ENCODE assay signal across 8 cellular contexts in the genomic region with DNA sequence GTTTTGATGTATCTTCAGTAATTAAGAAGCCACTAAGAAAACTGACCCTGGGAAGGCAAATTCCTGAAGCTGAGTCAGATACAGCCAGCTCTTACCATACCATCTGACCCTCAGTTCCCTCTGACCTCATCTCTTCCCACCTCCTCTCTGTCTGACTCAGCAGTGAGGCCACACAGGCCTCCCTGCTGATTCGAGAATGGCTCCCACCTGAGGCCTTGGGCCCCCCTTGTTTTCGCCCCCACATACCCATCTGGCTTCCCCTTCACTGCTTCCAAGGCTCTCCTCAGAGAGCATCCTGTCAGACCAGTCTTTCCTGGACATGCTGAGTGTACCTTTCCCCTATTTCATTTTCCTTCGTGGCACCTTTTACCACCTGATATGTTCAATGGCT.
DNase-seq lines count a peak whose midpoint lies in the region; ATAC-seq and TF ChIP-seq lines count a peak whose summit lies in the region.

No MANE protein-coding gene starts in this region.

- H3K9me3 Mint-ChIP-seq in WTC11, result peaks cover 9% of the 10 kb centered on the region
- H3K9me3 Mint-ChIP-seq in stimulated activated memory B cell treated with anti-CD40 and anti-IgM and Interleukin-4, amounts not matched to agents 10 μg/mL and 1 μg/mL and 100 μg/mL, for 72 hours, result no peaks in the 10 kb centered on the region

- no peaks in the 10 kb centered on the region for H3K27me3 Mint-ChIP-seq in WTC11 (ENCODE audit: low read depth)
- peaks cover 5% of the 10 kb centered on the region for H3K27me3 Mint-ChIP-seq in stimulated activated memory B cell treated with anti-CD40 and anti-IgM and Interleukin-4, amounts not matched to agents 10 μg/mL and 1 μg/mL and 100 μg/mL, for 72 hours

- H3K4me1 ChIP-seq in left ventricle myocardium inferior, result peaks cover 12% of the 10 kb centered on the region

- no peaks in the 10 kb centered on the region for H3K27me3 ChIP-seq in left ventricle myocardium inferior (ENCODE audit: low read depth)

- H3K27ac Mint-ChIP-seq in WTC11, result peak overlapping the region; percentile 53; the same call in 1 of the 2 replicates
- no peak overlapping the region for H3K27ac Mint-ChIP-seq in stimulated activated memory B cell treated with anti-CD40 and anti-IgM and Interleukin-4, amounts not matched to agents 10 μg/mL and 1 μg/mL and 100 μg/mL, for 72 hours

- POLR2A ChIA-PET in WTC11 (lab: Charles Lee), result no interaction called here

- H3K27ac ChIP-seq in left ventricle myocardium inferior (replicated peaks), result peak overlapping the region; percentile 76

- intact Hi-C loops in left ventricle myocardium inferior (cut with micrococcal nuclease), result no loop called here

- no peak for TF ChIP-seq CTCF in WTC11 (IDR thresholded peaks at IDR 0.05)
- no peak for TF ChIP-seq CTCF in left ventricle myocardium inferior (IDR thresholded peaks at IDR 0.05; ENCODE audit: borderline replicate concordance)

- ATAC-seq in GM19043 (IDR thresholded peaks at IDR 0.05; ENCODE audit: low read depth, unreplicated experiment), result peak; percentile 79
- ATAC-seq in HG03139 (IDR thresholded peaks at IDR 0.05; ENCODE audit: unreplicated experiment), result peak; percentile 72
- ATAC-seq in WTC11, result peak; percentile 94
- ATAC-seq in stimulated activated memory B cell treated with anti-CD40 and anti-IgM and Interleukin-4, amounts not matched to agents 10 μg/mL and 1 μg/mL and 100 μg/mL, for 72 hours, result peak; percentile 91

- CTCF ChIA-PET in WTC11 (lab: Charles Lee), result interaction anchor here (0.8 kb wide), 1 partner anchor 71 kb away, joined by 5 read pairs; a partner anchor contains a TSS

- H3K4me3 Mint-ChIP-seq in WTC11, result no peak overlapping the region
- no peak overlapping the region for H3K4me3 Mint-ChIP-seq in stimulated activated memory B cell treated with anti-CD40 and anti-IgM and Interleukin-4, amounts not matched to agents 10 μg/mL and 1 μg/mL and 100 μg/mL, for 72 hours

- DNase-seq in AG08396 (ENCODE audit: low spot score) (peak; percentile 89), WTC11 (ENCODE audit: low spot score) (no peak), left ventricle myocardium inferior (no peak), AML-193 (lab: John Stamatoyannopoulos, UW) (no peak), NCI-H2029 (lab: John Stamatoyannopoulos, UW) (no peak)

- H3K4me3 ChIP-seq in left ventricle myocardium inferior, result no peak overlapping the region

- peaks cover 11% of the 10 kb centered on the region for H3K9me3 ChIP-seq in left ventricle myocardium inferior (replicated peaks)

- no peaks in the 10 kb centered on the region for H3K36me3 Mint-ChIP-seq in WTC11
- peaks cover 9% of the 10 kb centered on the region for H3K36me3 Mint-ChIP-seq in stimulated activated memory B cell treated with anti-CD40 and anti-IgM and Interleukin-4, amounts not matched to agents 10 μg/mL and 1 μg/mL and 100 μg/mL, for 72 hours

- H3K4me1 Mint-ChIP-seq in WTC11, result peaks cover 12% of the 10 kb centered on the region
- H3K4me1 Mint-ChIP-seq in stimulated activated memory B cell treated with anti-CD40 and anti-IgM and Interleukin-4, amounts not matched to agents 10 μg/mL and 1 μg/mL and 100 μg/mL, for 72 hours, result peaks cover 7% of the 10 kb centered on the region

- no peaks in the 10 kb centered on the region for H3K36me3 ChIP-seq in left ventricle myocardium inferior

TF ChIP-seq in WTC11, 78 proteins besides CTCF, POLR2A, EP300 and RAD21 (continues in another document):
- TF ChIP-seq, protein P1, sequence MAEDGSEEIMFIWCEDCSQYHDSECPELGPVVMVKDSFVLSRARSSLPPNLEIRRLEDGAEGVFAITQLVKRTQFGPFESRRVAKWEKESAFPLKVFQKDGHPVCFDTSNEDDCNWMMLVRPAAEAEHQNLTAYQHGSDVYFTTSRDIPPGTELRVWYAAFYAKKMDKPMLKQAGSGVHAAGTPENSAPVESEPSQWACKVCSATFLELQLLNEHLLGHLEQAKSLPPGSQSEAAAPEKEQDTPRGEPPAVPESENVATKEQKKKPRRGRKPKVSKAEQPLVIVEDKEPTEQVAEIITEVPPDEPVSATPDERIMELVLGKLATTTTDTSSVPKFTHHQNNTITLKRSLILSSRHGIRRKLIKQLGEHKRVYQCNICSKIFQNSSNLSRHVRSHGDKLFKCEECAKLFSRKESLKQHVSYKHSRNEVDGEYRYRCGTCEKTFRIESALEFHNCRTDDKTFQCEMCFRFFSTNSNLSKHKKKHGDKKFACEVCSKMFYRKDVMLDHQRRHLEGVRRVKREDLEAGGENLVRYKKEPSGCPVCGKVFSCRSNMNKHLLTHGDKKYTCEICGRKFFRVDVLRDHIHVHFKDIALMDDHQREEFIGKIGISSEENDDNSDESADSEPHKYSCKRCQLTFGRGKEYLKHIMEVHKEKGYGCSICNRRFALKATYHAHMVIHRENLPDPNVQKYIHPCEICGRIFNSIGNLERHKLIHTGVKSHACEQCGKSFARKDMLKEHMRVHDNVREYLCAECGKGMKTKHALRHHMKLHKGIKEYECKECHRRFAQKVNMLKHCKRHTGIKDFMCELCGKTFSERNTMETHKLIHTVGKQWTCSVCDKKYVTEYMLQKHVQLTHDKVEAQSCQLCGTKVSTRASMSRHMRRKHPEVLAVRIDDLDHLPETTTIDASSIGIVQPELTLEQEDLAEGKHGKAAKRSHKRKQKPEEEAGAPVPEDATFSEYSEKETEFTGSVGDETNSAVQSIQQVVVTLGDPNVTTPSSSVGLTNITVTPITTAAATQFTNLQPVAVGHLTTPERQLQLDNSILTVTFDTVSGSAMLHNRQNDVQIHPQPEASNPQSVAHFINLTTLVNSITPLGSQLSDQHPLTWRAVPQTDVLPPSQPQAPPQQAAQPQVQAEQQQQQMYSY (CRISPR knock-in tag; IDR thresholded peaks at IDR 0.05), result no peak
- TF ChIP-seq NR1H2 (CRISPR knock-in tag; IDR thresholded peaks at IDR 0.05) (no peak), MYBL2 (CRISPR knock-in tag; IDR thresholded peaks at IDR 0.05) (no peak), TP53 (CRISPR knock-in tag; IDR thresholded peaks at IDR 0.05) (no peak), JAZF1 (CRISPR knock-in tag; IDR thresholded peaks at IDR 0.05) (no peak), SMAD3 (CRISPR knock-in tag; IDR thresholded peaks at IDR 0.05; ENCODE audit: borderline replicate concordance) (no peak), ZNF317 (CRISPR knock-in tag; IDR thresholded peaks at IDR 0.05; ENCODE audit: borderline replicate concordance, low read depth) (no peak), IRF2 (CRISPR knock-in tag; IDR thresholded peaks at IDR 0.05; ENCODE audit: borderline replicate concordance, low read depth) (no peak), JUN (CRISPR knock-in tag; IDR thresholded peaks at IDR 0.05) (no peak), KAT7 (CRISPR knock-in tag; IDR thresholded peaks at IDR 0.05; ENCODE audit: borderline replicate concordance) (no peak), ETV6 (CRISPR knock-in tag; IDR thresholded peaks at IDR 0.05) (no peak), MXD4 (CRISPR knock-in tag; IDR thresholded peaks at IDR 0.05; ENCODE audit: borderline replicate concordance) (no peak)
- TF ChIP-seq, protein P2, sequence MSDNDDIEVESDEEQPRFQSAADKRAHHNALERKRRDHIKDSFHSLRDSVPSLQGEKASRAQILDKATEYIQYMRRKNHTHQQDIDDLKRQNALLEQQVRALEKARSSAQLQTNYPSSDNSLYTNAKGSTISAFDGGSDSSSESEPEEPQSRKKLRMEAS (CRISPR knock-in tag; IDR thresholded peaks at IDR 0.05), result no peak
- TF ChIP-seq, protein P3, sequence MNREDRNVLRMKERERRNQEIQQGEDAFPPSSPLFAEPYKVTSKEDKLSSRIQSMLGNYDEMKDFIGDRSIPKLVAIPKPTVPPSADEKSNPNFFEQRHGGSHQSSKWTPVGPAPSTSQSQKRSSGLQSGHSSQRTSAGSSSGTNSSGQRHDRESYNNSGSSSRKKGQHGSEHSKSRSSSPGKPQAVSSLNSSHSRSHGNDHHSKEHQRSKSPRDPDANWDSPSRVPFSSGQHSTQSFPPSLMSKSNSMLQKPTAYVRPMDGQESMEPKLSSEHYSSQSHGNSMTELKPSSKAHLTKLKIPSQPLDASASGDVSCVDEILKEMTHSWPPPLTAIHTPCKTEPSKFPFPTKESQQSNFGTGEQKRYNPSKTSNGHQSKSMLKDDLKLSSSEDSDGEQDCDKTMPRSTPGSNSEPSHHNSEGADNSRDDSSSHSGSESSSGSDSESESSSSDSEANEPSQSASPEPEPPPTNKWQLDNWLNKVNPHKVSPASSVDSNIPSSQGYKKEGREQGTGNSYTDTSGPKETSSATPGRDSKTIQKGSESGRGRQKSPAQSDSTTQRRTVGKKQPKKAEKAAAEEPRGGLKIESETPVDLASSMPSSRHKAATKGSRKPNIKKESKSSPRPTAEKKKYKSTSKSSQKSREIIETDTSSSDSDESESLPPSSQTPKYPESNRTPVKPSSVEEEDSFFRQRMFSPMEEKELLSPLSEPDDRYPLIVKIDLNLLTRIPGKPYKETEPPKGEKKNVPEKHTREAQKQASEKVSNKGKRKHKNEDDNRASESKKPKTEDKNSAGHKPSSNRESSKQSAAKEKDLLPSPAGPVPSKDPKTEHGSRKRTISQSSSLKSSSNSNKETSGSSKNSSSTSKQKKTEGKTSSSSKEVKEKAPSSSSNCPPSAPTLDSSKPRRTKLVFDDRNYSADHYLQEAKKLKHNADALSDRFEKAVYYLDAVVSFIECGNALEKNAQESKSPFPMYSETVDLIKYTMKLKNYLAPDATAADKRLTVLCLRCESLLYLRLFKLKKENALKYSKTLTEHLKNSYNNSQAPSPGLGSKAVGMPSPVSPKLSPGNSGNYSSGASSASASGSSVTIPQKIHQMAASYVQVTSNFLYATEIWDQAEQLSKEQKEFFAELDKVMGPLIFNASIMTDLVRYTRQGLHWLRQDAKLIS (CRISPR knock-in tag; IDR thresholded peaks at IDR 0.05; ENCODE audit: borderline replicate concordance), result no peak
- TF ChIP-seq, protein P4, sequence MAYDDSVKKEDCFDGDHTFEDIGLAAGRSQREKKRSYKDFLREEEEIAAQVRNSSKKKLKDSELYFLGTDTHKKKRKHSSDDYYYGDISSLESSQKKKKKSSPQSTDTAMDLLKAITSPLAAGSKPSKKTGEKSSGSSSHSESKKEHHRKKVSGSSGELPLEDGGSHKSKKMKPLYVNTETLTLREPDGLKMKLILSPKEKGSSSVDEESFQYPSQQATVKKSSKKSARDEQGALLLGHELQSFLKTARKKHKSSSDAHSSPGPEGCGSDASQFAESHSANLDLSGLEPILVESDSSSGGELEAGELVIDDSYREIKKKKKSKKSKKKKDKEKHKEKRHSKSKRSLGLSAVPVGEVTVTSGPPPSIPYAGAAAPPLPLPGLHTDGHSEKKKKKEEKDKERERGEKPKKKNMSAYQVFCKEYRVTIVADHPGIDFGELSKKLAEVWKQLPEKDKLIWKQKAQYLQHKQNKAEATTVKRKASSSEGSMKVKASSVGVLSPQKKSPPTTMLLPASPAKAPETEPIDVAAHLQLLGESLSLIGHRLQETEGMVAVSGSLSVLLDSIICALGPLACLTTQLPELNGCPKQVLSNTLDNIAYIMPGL (CRISPR knock-in tag; IDR thresholded peaks at IDR 0.05), result no peak
